ENCODE assay signal across 1 cellular context in the genomic region with DNA sequence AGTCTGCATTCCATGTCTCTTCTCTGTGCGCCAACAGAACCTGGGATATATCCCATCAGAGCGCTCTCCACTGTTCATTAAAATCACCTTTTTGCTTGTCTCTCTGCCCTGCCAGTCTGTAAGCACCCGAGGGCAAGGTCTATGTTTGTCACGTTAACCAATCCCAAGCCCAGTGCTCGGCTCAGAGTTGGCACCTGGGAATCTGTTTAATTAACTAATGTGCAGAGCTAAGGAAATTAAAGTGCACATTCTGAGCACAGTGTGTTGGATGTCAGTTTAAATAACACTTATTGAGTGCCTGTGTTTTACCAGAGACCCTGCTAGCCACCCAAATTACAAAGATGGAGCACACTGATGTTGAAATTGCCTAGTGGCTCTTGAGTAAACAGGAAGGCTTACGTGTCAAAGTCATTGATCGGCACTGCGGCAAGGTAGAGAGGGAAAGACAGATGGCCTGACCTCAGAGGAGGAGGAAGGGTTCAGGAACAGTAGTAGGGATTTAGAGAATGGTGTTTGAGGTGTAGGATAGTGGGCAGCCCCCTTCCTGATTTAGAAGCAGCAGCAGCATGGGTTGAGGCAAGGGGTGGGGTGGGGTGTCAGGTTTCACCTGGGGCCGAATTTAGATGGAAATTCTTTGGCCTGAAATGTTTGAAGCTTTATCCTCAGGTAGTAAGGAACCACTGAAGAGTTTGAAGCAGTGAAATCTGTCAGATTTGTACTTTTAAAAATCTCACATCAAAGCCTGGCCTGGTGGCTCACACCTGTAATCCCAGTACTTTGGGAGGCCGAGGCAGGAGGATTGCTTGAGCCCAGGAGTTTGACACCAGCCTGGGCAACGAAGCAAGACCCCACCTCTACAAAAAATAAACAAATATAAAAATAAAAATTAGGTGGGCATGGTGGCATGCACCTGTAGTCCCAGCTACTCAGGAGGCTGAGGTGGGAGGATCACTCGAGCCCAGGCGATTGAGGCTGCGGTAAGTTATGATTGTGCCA.
A peak's percentile ranks its signal among the peaks of the same experiment; 100 is the strongest.
TF ChIP-seq lines count a peak whose summit lies in the region.

No MANE protein-coding gene starts in this region.

TF ChIP-seq in HepG2, 621 proteins besides CTCF, POLR2A, EP300 and RAD21 (continued from another document):
- TF ChIP-seq HMG20B (CRISPR knock-in tag; conservative IDR thresholded peaks at IDR 0.05) (peak; percentile 78; the same call in 1 of the 2 replicates), MEIS1 (CRISPR knock-in tag; IDR thresholded peaks at IDR 0.05; ENCODE audit: borderline replicate concordance) (0 out of 2 replicates have a peak, but pooled peaks have one; percentile 74), ZMYM4 (CRISPR knock-in tag; IDR thresholded peaks at IDR 0.05) (peak; percentile 90), DMAP1 (CRISPR knock-in tag; IDR thresholded peaks at IDR 0.05) (peak; percentile 97), HIVEP1 (CRISPR knock-in tag; IDR thresholded peaks at IDR 0.05) (no peak), REPIN1 (CRISPR knock-in tag; IDR thresholded peaks at IDR 0.05; ENCODE audit: borderline replicate concordance, low read depth) (peak; percentile 74; the same call in 1 of the 2 replicates), ZNF678 (CRISPR knock-in tag; IDR thresholded peaks at IDR 0.05) (no peak), PHF8 (CRISPR knock-in tag; IDR thresholded peaks at IDR 0.05) (peak; percentile 54), KLF9 (CRISPR knock-in tag; IDR thresholded peaks at IDR 0.05; ENCODE audit: low read depth) (0 out of 2 replicates have a peak, but pooled peaks have one; percentile 31), JARID2 (CRISPR knock-in tag; IDR thresholded peaks at IDR 0.05; ENCODE audit: insufficient replicate concordance) (no peak), MIER2 (CRISPR knock-in tag; IDR thresholded peaks at IDR 0.05) (peak; percentile 73; the same call in 1 of the 2 replicates), ZNF496 (CRISPR knock-in tag; IDR thresholded peaks at IDR 0.05; ENCODE audit: insufficient replicate concordance) (no peak), HOXD1 (CRISPR knock-in tag; IDR thresholded peaks at IDR 0.05) (peak; percentile 79), CREB3 (CRISPR knock-in tag; IDR thresholded peaks at IDR 0.05) (no peak), ZEB1 (IDR thresholded peaks at IDR 0.05; ENCODE audit: insufficient replicate concordance, low read depth) (peak; percentile 57)
- TF ChIP-seq, protein P1, sequence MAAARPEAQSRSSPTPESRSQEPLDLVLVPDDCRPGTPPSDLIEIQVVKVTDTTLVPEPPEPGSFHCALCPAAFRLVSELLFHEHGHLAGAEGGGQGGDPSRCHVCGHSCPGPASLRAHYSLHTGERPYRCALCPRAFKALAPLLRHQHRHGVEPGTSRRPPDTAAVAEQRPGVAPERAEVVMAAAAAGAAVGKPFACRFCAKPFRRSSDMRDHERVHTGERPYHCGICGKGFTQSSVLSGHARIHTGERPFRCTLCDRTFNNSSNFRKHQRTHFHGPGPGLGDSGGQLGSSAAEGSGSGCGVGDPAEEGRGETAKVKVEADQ (CRISPR knock-in tag; IDR thresholded peaks at IDR 0.05; ENCODE audit: borderline replicate concordance): no peak
- TF ChIP-seq, protein P2, sequence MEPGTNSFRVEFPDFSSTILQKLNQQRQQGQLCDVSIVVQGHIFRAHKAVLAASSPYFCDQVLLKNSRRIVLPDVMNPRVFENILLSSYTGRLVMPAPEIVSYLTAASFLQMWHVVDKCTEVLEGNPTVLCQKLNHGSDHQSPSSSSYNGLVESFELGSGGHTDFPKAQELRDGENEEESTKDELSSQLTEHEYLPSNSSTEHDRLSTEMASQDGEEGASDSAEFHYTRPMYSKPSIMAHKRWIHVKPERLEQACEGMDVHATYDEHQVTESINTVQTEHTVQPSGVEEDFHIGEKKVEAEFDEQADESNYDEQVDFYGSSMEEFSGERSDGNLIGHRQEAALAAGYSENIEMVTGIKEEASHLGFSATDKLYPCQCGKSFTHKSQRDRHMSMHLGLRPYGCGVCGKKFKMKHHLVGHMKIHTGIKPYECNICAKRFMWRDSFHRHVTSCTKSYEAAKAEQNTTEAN (CRISPR knock-in tag; conservative IDR thresholded peaks at IDR 0.05): 0 out of 2 replicates have a peak, but pooled peaks have one; percentile 32
- TF ChIP-seq, protein P3, sequence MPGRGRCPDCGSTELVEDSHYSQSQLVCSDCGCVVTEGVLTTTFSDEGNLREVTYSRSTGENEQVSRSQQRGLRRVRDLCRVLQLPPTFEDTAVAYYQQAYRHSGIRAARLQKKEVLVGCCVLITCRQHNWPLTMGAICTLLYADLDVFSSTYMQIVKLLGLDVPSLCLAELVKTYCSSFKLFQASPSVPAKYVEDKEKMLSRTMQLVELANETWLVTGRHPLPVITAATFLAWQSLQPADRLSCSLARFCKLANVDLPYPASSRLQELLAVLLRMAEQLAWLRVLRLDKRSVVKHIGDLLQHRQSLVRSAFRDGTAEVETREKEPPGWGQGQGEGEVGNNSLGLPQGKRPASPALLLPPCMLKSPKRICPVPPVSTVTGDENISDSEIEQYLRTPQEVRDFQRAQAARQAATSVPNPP (CRISPR knock-in tag; IDR thresholded peaks at IDR 0.05): no peak
- TF ChIP-seq, protein P4, sequence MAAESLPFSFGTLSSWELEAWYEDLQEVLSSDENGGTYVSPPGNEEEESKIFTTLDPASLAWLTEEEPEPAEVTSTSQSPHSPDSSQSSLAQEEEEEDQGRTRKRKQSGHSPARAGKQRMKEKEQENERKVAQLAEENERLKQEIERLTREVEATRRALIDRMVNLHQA (CRISPR knock-in tag; IDR thresholded peaks at IDR 0.05): no peak
TF ChIP-seq in HepG2: peak in this region for 235.
